Comparison of ENCODE assay signal across 8 cellular contexts in the genomic region with DNA sequence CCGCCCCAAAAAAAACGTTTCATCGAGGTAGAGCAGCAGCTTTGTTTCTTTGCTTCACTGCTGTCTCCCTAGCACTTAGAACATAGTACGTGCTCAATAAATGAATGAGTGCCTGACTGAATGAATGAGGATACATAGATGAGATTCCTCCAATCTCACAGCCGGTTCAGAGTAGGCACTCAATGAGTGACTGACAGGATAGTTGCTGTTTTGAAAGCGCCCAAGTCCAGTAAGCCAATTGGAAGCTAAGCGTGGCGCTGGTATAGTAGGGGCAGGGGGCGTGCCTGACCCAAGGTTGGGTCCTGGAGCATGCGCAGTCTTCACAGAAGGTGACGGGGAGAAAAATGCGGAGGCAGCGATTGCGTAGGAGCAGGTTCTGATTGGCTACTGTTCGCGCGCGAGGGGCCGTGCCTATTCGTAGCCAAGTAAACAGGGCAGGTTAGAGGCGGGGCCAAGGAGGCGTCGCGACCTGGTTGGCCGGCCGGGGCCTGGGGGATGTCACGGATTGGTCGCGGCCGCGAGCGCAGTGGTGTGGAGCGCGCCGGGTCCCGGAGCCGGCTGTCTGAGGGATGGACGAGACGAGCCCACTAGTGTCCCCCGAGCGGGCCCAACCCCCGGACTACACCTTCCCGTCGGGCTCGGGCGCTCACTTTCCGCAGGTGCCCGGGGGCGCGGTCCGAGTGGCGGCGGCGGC. TPM values are rescaled to one million over a fixed set of nuclear protein-coding genes. Genes with fewer than 3 reads are reported as not detected.
A peak's percentile ranks its signal among the peaks of the same experiment; 100 is the strongest.
DNase-seq lines count a peak whose midpoint lies in the region; ATAC-seq lines count a peak whose summit lies in the region.

A gene (plus strand): TSS at position 498 of the 694 bp plus-strand sequence. CDS start 72 bp downstream, at position 570.

- H3K27ac ChIP-seq in SK-N-MC (no peak within 1 kb of the TSS), substantia nigra (ENCODE audit: low read depth, low read length, poor library complexity, severe bottlenecking) (peak within 1 kb of the TSS; percentile 63)

- peak within 1 kb of the TSS; percentile 93 for H3K4me3 Mint-ChIP-seq in activated naive CD4-positive, alpha-beta T cell treated with anti-CD3 and anti-CD28 coated beads for 36 hours

- peak within 1 kb of the TSS; percentile 73 for H3K27ac Mint-ChIP-seq in activated naive CD4-positive, alpha-beta T cell treated with anti-CD3 and anti-CD28 coated beads for 36 hours

- intact Hi-C loops in activated naive CD4-positive, alpha-beta T cell treated with anti-CD3 and anti-CD28 coated beads for 36 hours (cut with micrococcal nuclease): loop anchor here (1.0 to 10.0 kb wide), 11 partner anchors 9 to 1982 kb away; a partner anchor contains a TSS

- H3K4me3 ChIP-seq in GM08714 (ENCODE audit: low read length) (peak within 1 kb of the TSS; percentile 62), SK-N-MC (peak within 1 kb of the TSS; percentile 80)

- DNase-seq in NCI-H1048 (lab: John Stamatoyannopoulos, UW) (peak; percentile 97), SK-N-MC (ENCODE audit: low read depth, low spot score) (peak; percentile 78), germinal center (ENCODE audit: low spot score) (peak; percentile 99), non-pigmented ciliary epithelial cell (ENCODE audit: low read depth) (peak; percentile 97), substantia nigra (lab: John Stamatoyannopoulos, UW) (peak; percentile 80 to 99 (median 97))
- DNase-seq in activated naive CD4-positive, alpha-beta T cell treated with anti-CD3 and anti-CD28 coated beads for 36 hours: peak; percentile 100

- peak within 1 kb of the TSS; percentile 69 for H3K9ac ChIP-seq in SK-N-MC (ENCODE audit: insufficient read length)

- no peaks in the 10 kb centered on the region for H3K9me3 ChIP-seq in SK-N-MC (ENCODE audit: low read depth, low read length)

- no peaks in the 10 kb centered on the region for H3K36me3 ChIP-seq in SK-N-MC (ENCODE audit: insufficient read depth, low read length)

- H3K9me3 Mint-ChIP-seq in activated naive CD4-positive, alpha-beta T cell treated with anti-CD3 and anti-CD28 coated beads for 36 hours: no peaks in the 10 kb centered on the region

- ATAC-seq in HG02588 (IDR thresholded peaks at IDR 0.05; ENCODE audit: unreplicated experiment): peak; percentile 98

- peaks cover 9% of the 10 kb centered on the region for H3K36me3 Mint-ChIP-seq in activated naive CD4-positive, alpha-beta T cell treated with anti-CD3 and anti-CD28 coated beads for 36 hours (ENCODE audit: low read depth)

- no peaks in the 10 kb centered on the region for H3K27me3 Mint-ChIP-seq in activated naive CD4-positive, alpha-beta T cell treated with anti-CD3 and anti-CD28 coated beads for 36 hours (ENCODE audit: low read depth)

- CTCF ChIA-PET in activated naive CD4-positive, alpha-beta T cell treated with anti-CD3 and anti-CD28 coated beads for 36 hours (lab: Charles Lee): no interaction called here

- H3K4me1 Mint-ChIP-seq in activated naive CD4-positive, alpha-beta T cell treated with anti-CD3 and anti-CD28 coated beads for 36 hours (ENCODE audit: low read depth): peaks cover 18% of the 10 kb centered on the region

RNA-seq across cellular contexts. Expression of the gene that starts here (rescaled TPM):
- total RNA-seq in activated naive CD4-positive, alpha-beta T cell treated with anti-CD3 and anti-CD28 coated beads for 36 hours: 1 to 10 TPM; 8.9 to 9.4 TPM
